9 cellular contexts compared by ENCODE assay signal in the genomic region with DNA sequence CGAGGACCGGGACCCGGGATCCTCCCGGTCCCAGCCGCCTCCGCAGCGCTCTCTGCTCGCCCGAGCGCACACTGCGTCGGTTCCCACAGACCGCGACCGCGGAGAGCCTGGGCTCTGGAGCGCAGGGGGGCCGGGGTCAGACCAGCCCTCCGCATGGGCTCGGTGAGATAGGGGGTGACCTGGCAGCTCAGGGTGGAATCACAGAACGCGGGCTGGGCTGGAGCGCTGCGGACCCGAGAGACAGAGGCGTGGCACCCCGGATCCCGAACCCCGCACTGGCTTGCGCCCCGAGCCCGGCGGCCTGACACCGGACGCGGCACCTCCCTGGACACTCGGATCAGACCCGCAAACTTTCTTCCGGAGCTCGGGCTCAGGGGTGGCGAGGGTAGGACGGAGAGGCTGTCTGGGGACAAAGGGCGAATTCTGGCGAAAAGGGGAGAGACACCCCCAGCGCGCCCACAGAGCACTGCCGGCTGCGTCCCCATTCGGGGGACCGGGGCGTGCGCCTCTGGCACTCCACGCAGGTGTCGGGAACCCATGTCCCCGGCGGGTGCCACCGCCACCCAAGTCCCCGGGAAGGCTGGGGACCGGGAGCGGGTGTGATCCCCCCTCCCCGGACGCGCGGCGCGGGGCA. TPM values are rescaled to one million over a fixed set of nuclear protein-coding genes. Genes with fewer than 3 reads are reported as not detected.
DNase-seq lines count a peak whose midpoint lies in the region; ATAC-seq and TF ChIP-seq lines count a peak whose summit lies in the region.
"Had no signal": no experiment of that assay in that cellular context is flagged by ENCODE, and none has a peak within 500 bp of the region (broad histone marks: within the 10 kb centered on the region; RNA-seq: fewer than 3 reads in every experiment).

No MANE protein-coding gene starts in this region.

- H3K27me3 ChIP-seq in iPS-18a (ENCODE audit: control insufficient read depth, insufficient read depth, low read length): peaks cover 56% of the 10 kb centered on the region
- H3K27me3 ChIP-seq in skeletal muscle tissue (ENCODE audit: control insufficient read depth in 3 of 3, insufficient read depth in 3 of 3, low read length in 3 of 3): peaks cover 23 to 40% (median 32%) of the 10 kb centered on the region in 3 donors
- peaks cover 67% of the 10 kb centered on the region for H3K27me3 ChIP-seq in BE2C

- no peak overlapping the region for H3K27ac ChIP-seq in HEK293 (ENCODE audit: extremely low read depth, low read depth, low read length)
- H3K27ac ChIP-seq in angular gyrus (ENCODE audit: low read depth, low read length): peak overlapping the region; percentile 53
- H3K27ac ChIP-seq in iPS-18a (ENCODE audit: low read length): no peak overlapping the region
- no peak overlapping the region for H3K27ac ChIP-seq in skeletal muscle tissue (ENCODE audit: low read depth, low read length)

- H3K9ac ChIP-seq in iPS-18a (ENCODE audit: low read length): no peak overlapping the region
- peak overlapping the region in 1 of 3 donors; percentile 33 for H3K9ac ChIP-seq in skeletal muscle tissue (ENCODE audit: low read depth in 1 of 3, low read length in 3 of 3)

- DNase-seq in NCI-H510A treated with DMSO at 0.1 percent for 48 hours (lab: John Stamatoyannopoulos, UW) (no peak), RPMI8226 (no peak), BE2C (no peak)

- CTCF ChIA-PET in HEK293 (lab: Yijun Ruan, JAX): interaction anchor here (0.6 to 1.3 kb wide), 2 partner anchors 20 to 94 kb away, joined by 3 to 4 read pairs; no protein-coding TSS in a partner anchor

- H3K4me1 ChIP-seq in HEK293 (ENCODE audit: control insufficient read depth, insufficient read depth, low read length): no peaks in the 10 kb centered on the region
- peaks cover 6% of the 10 kb centered on the region for H3K4me1 ChIP-seq in iPS-18a (ENCODE audit: control insufficient read depth, low read depth, low read length)
- H3K4me1 ChIP-seq in skeletal muscle tissue (ENCODE audit: control insufficient read depth in 3 of 3, insufficient read depth in 3 of 3, low read length in 3 of 3): peaks cover 9 to 12% (median 11%) of the 10 kb centered on the region in 3 donors
- H3K4me1 ChIP-seq in BE2C: no peaks in the 10 kb centered on the region

- TF ChIP-seq CTCF in HEK293 (tag by site-specific recombination; IDR thresholded peaks at IDR 0.05) (no peak), BE2C (IDR thresholded peaks at IDR 0.05; ENCODE audit: low read depth, low read length) (no peak)

- ATAC-seq in GM18867 (IDR thresholded peaks at IDR 0.05; ENCODE audit: unreplicated experiment): no peak
- ATAC-seq: K562 had no signal

- H3K36me3 ChIP-seq in HEK293 (ENCODE audit: control insufficient read depth in 2 of 2, insufficient read depth in 1 of 2, low read length in 2 of 2): no peaks in the 10 kb centered on the region
- H3K36me3 ChIP-seq in iPS-18a (ENCODE audit: control insufficient read depth, low read depth, low read length): no peaks in the 10 kb centered on the region
- H3K36me3 ChIP-seq in skeletal muscle tissue (ENCODE audit: control insufficient read depth in 3 of 3, insufficient read depth in 3 of 3, low read length in 3 of 3): no peaks in the 10 kb centered on the region
- H3K36me3 ChIP-seq in BE2C: no peaks in the 10 kb centered on the region

- peak overlapping the region; percentile 31 for H3K4me3 ChIP-seq in HEK293 (ENCODE audit: low read depth, low read length)
- H3K4me3 ChIP-seq in iPS-18a (ENCODE audit: low read length): peak overlapping the region; percentile 64
- peak overlapping the region; percentile 50 to 54 (median 52) for H3K4me3 ChIP-seq in skeletal muscle tissue (ENCODE audit: low read length in 3 of 3)
- no peak overlapping the region for H3K4me3 ChIP-seq in BE2C (ENCODE audit: low read depth, low read length)
- H3K4me3 ChIP-seq: K562 had no signal

- POLR2A ChIA-PET in HEK293 (lab: Yijun Ruan, JAX): no interaction called here

- H3K9me3 ChIP-seq in HEK293 (ENCODE audit: control insufficient read depth, insufficient read depth, low read depth, low read length) (no peaks in the 10 kb centered on the region), iPS-18a (ENCODE audit: control insufficient read depth, low read depth, low read length) (no peaks in the 10 kb centered on the region), skeletal muscle tissue (ENCODE audit: control insufficient read depth in 3 of 3, low read length in 3 of 3) (no peaks in the 10 kb centered on the region), BE2C (no peaks in the 10 kb centered on the region)

TF ChIP-seq in HEK293, 187 proteins besides CTCF, POLR2A, EP300 and RAD21:
- TF ChIP-seq, protein P1, sequence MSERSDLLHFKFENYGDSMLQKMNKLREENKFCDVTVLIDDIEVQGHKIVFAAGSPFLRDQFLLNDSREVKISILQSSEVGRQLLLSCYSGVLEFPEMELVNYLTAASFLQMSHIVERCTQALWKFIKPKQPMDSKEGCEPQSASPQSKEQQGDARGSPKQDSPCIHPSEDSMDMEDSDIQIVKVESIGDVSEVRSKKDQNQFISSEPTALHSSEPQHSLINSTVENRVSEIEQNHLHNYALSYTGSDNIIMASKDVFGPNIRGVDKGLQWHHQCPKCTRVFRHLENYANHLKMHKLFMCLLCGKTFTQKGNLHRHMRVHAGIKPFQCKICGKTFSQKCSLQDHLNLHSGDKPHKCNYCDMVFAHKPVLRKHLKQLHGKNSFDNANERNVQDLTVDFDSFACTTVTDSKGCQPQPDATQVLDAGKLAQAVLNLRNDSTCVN (tag by site-specific recombination; optimal IDR thresholded peaks at IDR 0.05): peak; percentile 73
- TF ChIP-seq ZNF777 (tag by site-specific recombination; IDR thresholded peaks at IDR 0.05; ENCODE audit: borderline replicate concordance) (0 out of 2 replicates have a peak, but pooled peaks have one; percentile 33), ZNF335 (tag by site-specific recombination; conservative IDR thresholded peaks at IDR 0.05) (peak; percentile 85), GLIS2 (tag by site-specific recombination; IDR thresholded peaks at IDR 0.05) (0 out of 2 replicates have a peak, but pooled peaks have one; percentile 52), ZIC2 (tag by site-specific recombination; IDR thresholded peaks at IDR 0.05) (no peak), HOXC10 (CRISPR knock-in tag; IDR thresholded peaks at IDR 0.05) (no peak), ZBTB20 (tag by site-specific recombination; IDR thresholded peaks at IDR 0.05) (peak; percentile 18; the same call in 1 of the 2 replicates), ZNF114 (tag by site-specific recombination; IDR thresholded peaks at IDR 0.05) (no peak), OSR2 (tag by site-specific recombination; IDR thresholded peaks at IDR 0.05) (no peak)
- TF ChIP-seq, protein P2, sequence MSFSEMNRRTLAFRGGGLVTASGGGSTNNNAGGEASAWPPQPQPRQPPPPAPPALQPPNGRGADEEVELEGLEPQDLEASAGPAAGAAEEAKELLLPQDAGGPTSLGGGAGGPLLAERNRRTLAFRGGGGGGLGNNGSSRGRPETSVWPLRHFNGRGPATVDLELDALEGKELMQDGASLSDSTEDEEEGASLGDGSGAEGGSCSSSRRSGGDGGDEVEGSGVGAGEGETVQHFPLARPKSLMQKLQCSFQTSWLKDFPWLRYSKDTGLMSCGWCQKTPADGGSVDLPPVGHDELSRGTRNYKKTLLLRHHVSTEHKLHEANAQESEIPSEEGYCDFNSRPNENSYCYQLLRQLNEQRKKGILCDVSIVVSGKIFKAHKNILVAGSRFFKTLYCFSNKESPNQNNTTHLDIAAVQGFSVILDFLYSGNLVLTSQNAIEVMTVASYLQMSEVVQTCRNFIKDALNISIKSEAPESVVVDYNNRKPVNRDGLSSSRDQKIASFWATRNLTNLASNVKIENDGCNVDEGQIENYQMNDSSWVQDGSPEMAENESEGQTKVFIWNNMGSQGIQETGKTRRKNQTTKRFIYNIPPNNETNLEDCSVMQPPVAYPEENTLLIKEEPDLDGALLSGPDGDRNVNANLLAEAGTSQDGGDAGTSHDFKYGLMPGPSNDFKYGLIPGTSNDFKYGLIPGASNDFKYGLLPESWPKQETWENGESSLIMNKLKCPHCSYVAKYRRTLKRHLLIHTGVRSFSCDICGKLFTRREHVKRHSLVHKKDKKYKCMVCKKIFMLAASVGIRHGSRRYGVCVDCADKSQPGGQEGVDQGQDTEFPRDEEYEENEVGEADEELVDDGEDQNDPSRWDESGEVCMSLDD (tag by site-specific recombination; IDR thresholded peaks at IDR 0.05): peak; percentile 62

RNA-seq across cellular contexts. Expression of a gene that starts 0.6 kb away (rescaled TPM):
- 5.2 TPM for total RNA-seq in skeletal muscle tissue
- polyA plus RNA-seq in BE2C (2012; ENCODE audit: insufficient read depth, insufficient read length, low read depth): not detected

RNA-seq across cellular contexts. Expression of a gene that starts 39.6 kb away (rescaled TPM):
- 25.6 TPM for total RNA-seq in skeletal muscle tissue
- polyA plus RNA-seq in BE2C (2012; ENCODE audit: insufficient read depth, insufficient read length, low read depth): 30.1 TPM
